Comparison of ENCODE assay signal across 21 cellular contexts in genomic region chr17:28878158-28878910, GRCh38. TPM values are rescaled to one million over a fixed set of nuclear protein-coding genes. Genes with fewer than 3 reads are reported as not detected.
DNase-seq lines count a peak whose midpoint lies in the region; ATAC-seq and TF ChIP-seq lines count a peak whose summit lies in the region.
"Had no signal": no experiment of that assay in that cellular context is flagged by ENCODE, and none has a peak within 500 bp of the region (broad histone marks: within the 10 kb centered on the region; RNA-seq: fewer than 3 reads in every experiment).

No MANE protein-coding gene starts in this region.

- peak overlapping the region; percentile 16 to 62 for H3K27ac Mint-ChIP-seq in activated naive CD4-positive, alpha-beta T cell treated with anti-CD3 and anti-CD28 coated beads, Interleukin-2, amount 50 U/mL, for 72 hours
- H3K27ac Mint-ChIP-seq: activated naive CD4-positive, alpha-beta T cell treated with anti-CD3 and anti-CD28 coated beads, Interleukin-2, amount 10 ng/mL, durations not matched to agents 7 days and 5 days had no signal

- no peak overlapping the region for H3K4me3 ChIP-seq in choroid plexus epithelial cell (ENCODE audit: low read depth, low read length)
- H3K4me3 ChIP-seq: esophagus squamous epithelium, gastroesophageal sphincter, HAP-1, psoas muscle, testis had no signal

- no peaks in the 10 kb centered on the region for H3K9me3 Mint-ChIP-seq in activated naive CD4-positive, alpha-beta T cell treated with anti-CD3 and anti-CD28 coated beads, Interleukin-2, amount 50 U/mL, for 72 hours
- H3K9me3 Mint-ChIP-seq: activated naive CD4-positive, alpha-beta T cell treated with anti-CD3 and anti-CD28 coated beads, Interleukin-2, amount 10 ng/mL, durations not matched to agents 7 days and 5 days; CD4-positive, CD25-positive, alpha-beta regulatory T cell; T-cell had no signal

- no peak for TF ChIP-seq CTCF in choroid plexus epithelial cell (conservative IDR thresholded peaks at IDR 0.05; ENCODE audit: low read depth, low read length)

- peaks cover 0 to 7% of the 10 kb centered on the region in 2 donors for H3K36me3 Mint-ChIP-seq in activated naive CD4-positive, alpha-beta T cell treated with anti-CD3 and anti-CD28 coated beads, Interleukin-2, amount 50 U/mL, for 72 hours

- ATAC-seq in activated naive CD4-positive, alpha-beta T cell treated with anti-CD3 and anti-CD28 coated beads, Interleukin-2, amount 50 U/mL, for 72 hours, result peak; percentile 74 to 80
- ATAC-seq: gastroesophageal sphincter had no signal

- intact Hi-C loops in head of caudate nucleus (cut with DNase I), result no loop called here

- no peak for DNase-seq in activated naive CD4-positive, alpha-beta T cell treated with anti-CD3 and anti-CD28 coated beads, Interleukin-2, amount 50 U/mL, for 72 hours (ENCODE audit: low spot score in 2 of 2)
- DNase-seq in activated naive CD4-positive, alpha-beta T cell (lab: John Stamatoyannopoulos, UW), result no peak
- peak; percentile 58 for DNase-seq in RPMI7951 (ENCODE audit: low read depth)
- peak; percentile 17 for DNase-seq in choroid plexus epithelial cell (ENCODE audit: low read depth)
- no peak for DNase-seq in NCI-H748 treated with DMSO at 0.1 percent for 48 hours (lab: John Stamatoyannopoulos, UW)
- DNase-seq in head of caudate nucleus, result no peak
- no peak for DNase-seq in SK-N-DZ (ENCODE audit: low spot score)
- DNase-seq: activated CD8-positive, alpha-beta memory T cell treated with anti-CD3 and anti-CD28 coated beads, Interleukin-2, amount 50 U/mL, for 4 hours; DMS 273 treated with DMSO at 0.1 percent for 48 hours; effector memory CD4-positive, alpha-beta T cell; esophagus squamous epithelium; GDM1; kidney; psoas muscle; SIG-M5; T-cell had no signal

RNA-seq across cellular contexts. Expression of gene FLOT2, which starts 19.2 kb away (rescaled TPM):
- 100 to 1,000 TPM in 1 of 2 donors, 10 to 100 TPM in 1; 44.9 to 102 TPM for total RNA-seq in activated naive CD4-positive, alpha-beta T cell treated with anti-CD3 and anti-CD28 coated beads, Interleukin-2, amount 50 U/mL, for 72 hours
- 28.7 and 30.6 TPM in 2 replicates for total RNA-seq in RPMI7951 (2014; rRNA removed; shearing (Covaris generic))
- 67.0 and 68.9 TPM in 2 replicates for polyA plus RNA-seq in SK-N-DZ (2014; cell fraction: cytosol; rRNA removed)
- 61.8 and 62.1 TPM in 2 replicates for polyA plus RNA-seq in SK-N-DZ (2014; cell fraction: nucleus; rRNA removed)

RNA-seq across cellular contexts. Expression of gene ERAL1, which starts 23.5 kb away (rescaled TPM):
- total RNA-seq in activated naive CD4-positive, alpha-beta T cell treated with anti-CD3 and anti-CD28 coated beads, Interleukin-2, amount 50 U/mL, for 72 hours, result 10 to 100 TPM; 33.9 to 74.1 TPM
- 29.8 and 29.9 TPM in 2 replicates for total RNA-seq in RPMI7951 (2014; rRNA removed; shearing (Covaris generic))
- 65.6 and 92.8 TPM in 2 replicates for polyA plus RNA-seq in SK-N-DZ (2014; cell fraction: cytosol; rRNA removed)
- polyA plus RNA-seq in SK-N-DZ (2014; cell fraction: nucleus; rRNA removed), result 75.0 and 114 TPM in 2 replicates

RNA-seq across cellular contexts. Expression of gene DHRS13, which starts 24.5 kb away (rescaled TPM):
- total RNA-seq in activated naive CD4-positive, alpha-beta T cell treated with anti-CD3 and anti-CD28 coated beads, Interleukin-2, amount 50 U/mL, for 72 hours, result 10 to 100 TPM; 33.8 to 36.5 TPM
- total RNA-seq in RPMI7951 (2014; rRNA removed; shearing (Covaris generic)), result 5.4 and 6.0 TPM in 2 replicates
- polyA plus RNA-seq in SK-N-DZ (2014; cell fraction: cytosol; rRNA removed), result 81.8 and 86.0 TPM in 2 replicates
- polyA plus RNA-seq in SK-N-DZ (2014; cell fraction: nucleus; rRNA removed), result 57.3 and 58.1 TPM in 2 replicates

RNA-seq across cellular contexts. Expression of gene FAM222B, which starts 35.7 kb away (rescaled TPM):
- total RNA-seq in activated naive CD4-positive, alpha-beta T cell treated with anti-CD3 and anti-CD28 coated beads, Interleukin-2, amount 50 U/mL, for 72 hours, result 10 to 100 TPM; 15.1 to 24.9 TPM
- total RNA-seq in RPMI7951 (2014; rRNA removed; shearing (Covaris generic)), result 2.4 and 3.4 TPM in 2 replicates
- 8.2 and 8.3 TPM in 2 replicates for polyA plus RNA-seq in SK-N-DZ (2014; cell fraction: cytosol; rRNA removed)
- 2.4 and 4.1 TPM in 2 replicates for polyA plus RNA-seq in SK-N-DZ (2014; cell fraction: nucleus; rRNA removed)

Comparison
In these comparisons a context has a peak if more than half of its experiments do, and no peak if none do; other contexts are left out.
1. DNase-seq: peak in RPMI7951 (single experiment) and choroid plexus epithelial cell (single experiment); none in activated naive CD4-positive, alpha-beta T cell treated with anti-CD3 and anti-CD28 coated beads, Interleukin-2, amount 50 U/mL, for 72 hours (0 of 2), activated naive CD4-positive, alpha-beta T cell (0 of 4), NCI-H748 treated with DMSO at 0.1 percent for 48 hours (single experiment), head of caudate nucleus (0 of 42) and SK-N-DZ (single experiment).